In the genomic region with DNA sequence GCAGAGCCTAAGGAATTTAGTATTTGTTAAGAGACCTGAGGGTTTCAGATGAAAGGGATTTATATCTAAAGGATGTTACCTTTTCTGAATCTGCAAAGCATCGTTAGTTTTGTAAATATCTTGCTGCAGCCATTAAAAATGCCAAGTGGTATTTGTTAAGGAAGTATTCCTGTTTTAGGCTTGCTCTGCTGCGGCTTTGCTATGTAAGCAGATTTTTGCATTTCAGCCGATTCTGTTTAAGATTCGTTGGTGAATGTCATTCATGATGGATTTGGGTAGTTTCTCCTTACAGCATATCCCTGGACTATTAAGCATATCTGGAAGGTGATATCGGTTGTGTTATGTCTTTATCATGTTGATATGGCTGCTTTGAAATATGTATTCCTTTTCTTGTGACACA, we compare ENCODE assay signal across 9 cellular contexts. TPM values are rescaled to one million over a fixed set of nuclear protein-coding genes. Genes with fewer than 3 reads are reported as not detected.
DNase-seq lines count a peak whose midpoint lies in the region; ATAC-seq, FAIRE-seq and TF ChIP-seq lines count a peak whose summit lies in the region.
"Had no signal": no experiment of that assay in that cellular context is flagged by ENCODE, and none has a peak within 500 bp of the region (broad histone marks: within the 10 kb centered on the region; RNA-seq: fewer than 3 reads in every experiment).

No MANE protein-coding gene starts in this region.

- peak overlapping the region; percentile 97 for H3K27ac Mint-ChIP-seq in T-helper 2 cell treated with Interferon-gamma antibody and Interleukin-4, amounts not matched to agents 5 μg/mL and 100 μg/mL, for 36 hours
- peak overlapping the region; percentile 79 for H3K27ac Mint-ChIP-seq in activated naive CD8-positive, alpha-beta T cell treated with anti-CD3 and anti-CD28 coated beads for 36 hours

- intact Hi-C loops in testis (cut with DNase I; ENCODE audit: low total_unique reads): no loop called here

- no peaks in the 10 kb centered on the region for H3K9me1 ChIP-seq in keratinocyte (ENCODE audit: control insufficient read depth, extremely low read depth, insufficient read depth, low read length)

- H3K4me3 ChIP-seq in keratinocyte (ENCODE audit: control insufficient read depth in 2 of 3, extremely low read depth in 1 of 3, insufficient read depth in 2 of 3, low read depth in 1 of 3, low read length in 3 of 3) (peak overlapping the region; percentile 56 to 99 (median 91)), testis (peak overlapping the region; percentile 88 to 98)

- H3K4me2 ChIP-seq in keratinocyte (ENCODE audit: control insufficient read depth, extremely low read depth, insufficient read depth, low read depth, low read length): peak overlapping the region; percentile 83

- H3K27me3 ChIP-seq in keratinocyte (ENCODE audit: control insufficient read depth, extremely low read depth, insufficient read depth, low read length) (no peaks in the 10 kb centered on the region), testis (no peaks in the 10 kb centered on the region)

- TF ChIP-seq CTCF in keratinocyte (optimal IDR thresholded peaks at IDR 0.05 in 1 of 3, IDR thresholded peaks at IDR 0.05 in 1 of 3, conservative IDR thresholded peaks at IDR 0.05 in 1 of 3; ENCODE audit: extremely low read depth in 1 of 3, insufficient read depth in 2 of 3, low read length in 3 of 3) (no peak), testis (IDR thresholded peaks at IDR 0.05) (no peak)

- peaks cover 60% of the 10 kb centered on the region for H3K79me2 ChIP-seq in keratinocyte (ENCODE audit: control insufficient read depth, insufficient read depth, low read length)

- H3K4me3 Mint-ChIP-seq in T-helper 2 cell treated with Interferon-gamma antibody and Interleukin-4, amounts not matched to agents 5 μg/mL and 100 μg/mL, for 36 hours: peak overlapping the region; percentile 99
- peak overlapping the region; percentile 84 for H3K4me3 Mint-ChIP-seq in activated naive CD8-positive, alpha-beta T cell treated with anti-CD3 and anti-CD28 coated beads for 36 hours

- H3K27me3 Mint-ChIP-seq in T-helper 2 cell treated with Interferon-gamma antibody and Interleukin-4, amounts not matched to agents 5 μg/mL and 100 μg/mL, for 36 hours (ENCODE audit: low read depth): no peaks in the 10 kb centered on the region
- H3K27me3 Mint-ChIP-seq in activated naive CD8-positive, alpha-beta T cell treated with anti-CD3 and anti-CD28 coated beads for 36 hours: no peaks in the 10 kb centered on the region

- WGBS in testis, 2 donors: 12 to 13% methylated on average over 5 of the region's 5 CpGs

- TF ChIP-seq POLR2A in testis (IDR thresholded peaks at IDR 0.05): no peak

- peaks cover 4% of the 10 kb centered on the region for H3K4me1 ChIP-seq in keratinocyte (ENCODE audit: control insufficient read depth, extremely low read depth, insufficient read depth, low read length)
- H3K4me1 ChIP-seq in testis: peaks cover 10% of the 10 kb centered on the region

- H2AFZ ChIP-seq in keratinocyte (ENCODE audit: control insufficient read depth, low read length): no peak overlapping the region

- H3K36me3 ChIP-seq in keratinocyte (ENCODE audit: control insufficient read depth in 2 of 2, extremely low read depth in 1 of 2, insufficient read depth in 2 of 2, low read length in 2 of 2) (no peaks in the 10 kb centered on the region), testis (ENCODE audit: low read depth, missing control alignments) (no peaks in the 10 kb centered on the region)

- H3K27ac ChIP-seq in keratinocyte (ENCODE audit: control insufficient read depth, insufficient read depth, low read length) (peak overlapping the region; percentile 96), testis (peak overlapping the region; percentile 85 to 89)

- H3K36me3 Mint-ChIP-seq in T-helper 2 cell treated with Interferon-gamma antibody and Interleukin-4, amounts not matched to agents 5 μg/mL and 100 μg/mL, for 36 hours (ENCODE audit: low read depth): peaks cover 17% of the 10 kb centered on the region
- peaks cover 13% of the 10 kb centered on the region for H3K36me3 Mint-ChIP-seq in activated naive CD8-positive, alpha-beta T cell treated with anti-CD3 and anti-CD28 coated beads for 36 hours

- dilution Hi-C loops in keratinocyte (cut with MboI; ENCODE audit: extremely low pct_ligation_motif_present, low sequenced_read_pairs): no loop called here

- no peak for FAIRE-seq in keratinocyte (lab: Jason Lieb, UNC)

- peaks cover 3% of the 10 kb centered on the region for H4K20me1 ChIP-seq in keratinocyte (ENCODE audit: control insufficient read depth, extremely low read depth, insufficient read depth, low read length)

- no peak for DNase-seq in T-helper 2 cell treated with Interferon-gamma antibody and Interleukin-4, amounts not matched to agents 5 μg/mL and 100 μg/mL, for 36 hours (ENCODE audit: low spot score)
- DNase-seq in T-helper 2 cell (no peak), keratinocyte (ENCODE audit: low read depth, low spot score) (no peak), testis (no peak), germinal center (ENCODE audit: low spot score) (no peak), iPS-NIHi7 (ENCODE audit: extremely low spot score) (no peak)
- DNase-seq in activated naive CD8-positive, alpha-beta T cell treated with anti-CD3 and anti-CD28 coated beads for 36 hours: no peak
- DNase-seq: NCI-H187 had no signal

- H3K9ac ChIP-seq in keratinocyte (ENCODE audit: control insufficient read depth, extremely low read depth, insufficient read depth, low read length): peak overlapping the region; percentile 97

- H3K9me3 Mint-ChIP-seq in T-helper 2 cell treated with Interferon-gamma antibody and Interleukin-4, amounts not matched to agents 5 μg/mL and 100 μg/mL, for 36 hours: no peaks in the 10 kb centered on the region
- H3K9me3 Mint-ChIP-seq in activated naive CD8-positive, alpha-beta T cell treated with anti-CD3 and anti-CD28 coated beads for 36 hours: no peaks in the 10 kb centered on the region

- H3K4me1 Mint-ChIP-seq in T-helper 2 cell treated with Interferon-gamma antibody and Interleukin-4, amounts not matched to agents 5 μg/mL and 100 μg/mL, for 36 hours (ENCODE audit: low read depth): peaks cover 20% of the 10 kb centered on the region
- peaks cover 27% of the 10 kb centered on the region for H3K4me1 Mint-ChIP-seq in activated naive CD8-positive, alpha-beta T cell treated with anti-CD3 and anti-CD28 coated beads for 36 hours

- no peak for ATAC-seq in HG02973 (IDR thresholded peaks at IDR 0.05; ENCODE audit: unreplicated experiment)

- no peaks in the 10 kb centered on the region for H3K9me3 ChIP-seq in keratinocyte (ENCODE audit: control insufficient read depth, low read depth, low read length)
- H3K9me3 ChIP-seq in testis: no peaks in the 10 kb centered on the region

RNA-seq across cellular contexts. Expression of a gene that starts 1.0 kb away (rescaled TPM):
- total RNA-seq in activated naive CD8-positive, alpha-beta T cell treated with anti-CD3 and anti-CD28 coated beads for 36 hours: 10 to 100 TPM; 48.6 to 51.9 TPM
- 27.9 to 47.4 TPM (median 37.8 TPM) in 3 replicates for polyA plus RNA-seq in keratinocyte
- 134 TPM for polyA plus RNA-seq in keratinocyte (2011; ENCODE audit: low read depth)
- 22.5 and 43.6 TPM in 2 replicates for polyA plus RNA-seq in keratinocyte (2011; cell fraction: cytosol; rRNA removed)
- polyA plus RNA-seq in keratinocyte (2011; cell fraction: nucleus; rRNA removed): 32.2 and 35.7 TPM in 2 replicates
- 23.2 and 29.8 TPM in 2 replicates for polyA plus RNA-seq in keratinocyte (2012; ENCODE audit: low replicate concordance)
- 27.1 to 52.8 TPM (median 34.2 TPM) in 3 replicates for polyA minus RNA-seq in keratinocyte
- polyA minus RNA-seq in keratinocyte (2011; cell fraction: cytosol; rRNA and poly(A)+ RNA removed): 29.4 TPM
- polyA minus RNA-seq in keratinocyte (2011; cell fraction: nucleus; rRNA and poly(A)+ RNA removed): 34.2 and 55.3 TPM in 2 replicates
- total RNA-seq in testis: 10 to 100 TPM; 76.6 to 81.7 TPM
- 25.0 TPM for polyA plus RNA-seq in testis (ENCODE audit: insufficient read depth, low read depth, low replicate concordance)
